Comparison of ENCODE assay signal across 8 cellular contexts in the genomic region with DNA sequence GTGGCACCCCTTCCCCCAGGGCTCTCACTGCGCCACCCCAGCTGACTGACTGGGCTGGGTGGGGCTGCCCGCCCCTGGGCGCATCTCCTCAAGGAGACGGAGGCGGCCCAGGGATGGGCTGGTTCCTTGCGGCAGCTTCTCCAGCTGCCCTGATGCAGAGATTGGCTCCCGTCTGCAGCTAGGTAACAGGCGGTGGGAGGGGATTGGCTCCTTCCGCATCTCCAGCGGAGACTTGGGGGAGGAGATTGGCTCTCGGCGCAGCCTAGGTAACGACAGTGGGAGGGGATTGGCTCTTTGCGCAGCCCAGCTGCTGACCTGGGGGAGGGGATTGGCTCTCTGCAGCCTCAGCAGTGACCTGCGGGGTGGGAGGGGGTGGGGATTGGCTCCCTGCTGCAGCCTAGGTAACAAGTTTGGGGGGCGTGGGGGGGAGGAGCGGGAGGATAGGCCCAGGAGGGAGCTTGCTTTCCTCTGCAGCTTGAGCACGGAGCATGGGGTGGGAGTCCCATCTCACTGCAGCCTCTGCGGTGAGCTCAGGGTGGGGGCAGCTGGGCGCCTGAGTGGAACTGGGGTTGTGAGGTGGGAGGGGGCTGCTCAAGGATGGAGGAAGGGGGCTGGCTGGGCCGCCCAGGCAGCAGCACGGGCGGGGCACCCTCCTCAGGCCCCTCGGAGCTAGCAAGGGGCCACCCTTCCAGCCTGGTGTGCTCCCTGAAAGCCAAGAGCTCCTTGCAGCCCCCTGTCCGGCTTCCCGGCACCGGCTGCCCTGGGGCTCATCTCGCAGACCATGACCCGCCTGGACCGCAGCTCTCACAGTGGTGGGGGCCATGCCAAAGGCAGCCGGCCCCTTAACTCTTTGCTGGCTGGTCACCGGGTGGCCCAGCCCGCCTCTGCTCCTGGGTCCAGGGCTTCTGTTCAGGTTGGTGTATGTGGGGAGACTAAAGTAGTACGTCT. TPM values are rescaled to one million over a fixed set of nuclear protein-coding genes. Genes with fewer than 3 reads are reported as not detected.
DNase-seq lines count a peak whose midpoint lies in the region; ATAC-seq and TF ChIP-seq lines count a peak whose summit lies in the region.

No MANE protein-coding gene starts in this region.

- peak; percentile 62 for DNase-seq in AG09319 (ENCODE audit: extremely low read depth, low read depth)
- peak; percentile 91 for DNase-seq in LNCaP clone FGC (ENCODE audit: low read depth)
- DNase-seq in activated CD8-positive, alpha-beta T cell treated with anti-CD3 and anti-CD28 coated beads, Interleukin-2, amount 10 ng/mL, durations not matched to agents 7 days and 5 days: no peak
- peak; percentile 89 for DNase-seq in glutamatergic neuron
- DNase-seq in omental fat pad (ENCODE audit: low spot score): no peak
- DNase-seq in activated CD8-positive, alpha-beta memory T cell treated with anti-CD3 and anti-CD28 coated beads for 24 hours: no peak
- no peak for DNase-seq in HEK293T (ENCODE audit: extremely low spot score)

- H3K27me3 Mint-ChIP-seq in activated CD8-positive, alpha-beta T cell treated with anti-CD3 and anti-CD28 coated beads, Interleukin-2, amount 10 ng/mL, durations not matched to agents 7 days and 5 days (ENCODE audit: low read depth): no peaks in the 10 kb centered on the region
- H3K27me3 Mint-ChIP-seq in glutamatergic neuron (ENCODE audit: unreplicated experiment): peaks cover 21% of the 10 kb centered on the region

- peaks cover 62% of the 10 kb centered on the region for H3K4me1 Mint-ChIP-seq in activated CD8-positive, alpha-beta T cell treated with anti-CD3 and anti-CD28 coated beads, Interleukin-2, amount 10 ng/mL, durations not matched to agents 7 days and 5 days (ENCODE audit: low read depth)
- H3K4me1 Mint-ChIP-seq in glutamatergic neuron (ENCODE audit: low read depth, unreplicated experiment): peaks cover 50% of the 10 kb centered on the region

- peaks cover 79% of the 10 kb centered on the region for H3K36me3 Mint-ChIP-seq in activated CD8-positive, alpha-beta T cell treated with anti-CD3 and anti-CD28 coated beads, Interleukin-2, amount 10 ng/mL, durations not matched to agents 7 days and 5 days (ENCODE audit: low read depth)
- peaks cover 11% of the 10 kb centered on the region for H3K36me3 Mint-ChIP-seq in glutamatergic neuron (ENCODE audit: unreplicated experiment)

- H3K4me3 Mint-ChIP-seq in activated CD8-positive, alpha-beta T cell treated with anti-CD3 and anti-CD28 coated beads, Interleukin-2, amount 10 ng/mL, durations not matched to agents 7 days and 5 days: no peak overlapping the region
- H3K4me3 Mint-ChIP-seq in glutamatergic neuron (ENCODE audit: unreplicated experiment): peak overlapping the region; percentile 99

- peak overlapping the region; percentile 74 for H3K27ac Mint-ChIP-seq in activated CD8-positive, alpha-beta T cell treated with anti-CD3 and anti-CD28 coated beads, Interleukin-2, amount 10 ng/mL, durations not matched to agents 7 days and 5 days
- H3K27ac Mint-ChIP-seq in glutamatergic neuron (ENCODE audit: unreplicated experiment): peak overlapping the region; percentile 94

- peak overlapping the region; percentile 16; the same call in 1 of the 2 replicates for H3K4me3 ChIP-seq in LNCaP clone FGC (ENCODE audit: low read depth, low read length)

- TF ChIP-seq CTCF in AG09319 (IDR thresholded peaks at IDR 0.05; ENCODE audit: low read depth, low read length) (no peak), LNCaP clone FGC (IDR thresholded peaks at IDR 0.05; ENCODE audit: control insufficient read depth, extremely low read depth, insufficient read depth) (no peak), glutamatergic neuron (IDR thresholded peaks at IDR 0.05; ENCODE audit: partially characterized antibody, unreplicated experiment) (no peak), omental fat pad (IDR thresholded peaks at IDR 0.05) (no peak)

- H3K9me3 Mint-ChIP-seq in activated CD8-positive, alpha-beta T cell treated with anti-CD3 and anti-CD28 coated beads, Interleukin-2, amount 10 ng/mL, durations not matched to agents 7 days and 5 days (ENCODE audit: insufficient read depth): no peaks in the 10 kb centered on the region
- H3K9me3 Mint-ChIP-seq in glutamatergic neuron (ENCODE audit: unreplicated experiment): peaks cover 12% of the 10 kb centered on the region

- POLR2A ChIA-PET in activated CD8-positive, alpha-beta T cell treated with anti-CD3 and anti-CD28 coated beads, Interleukin-2, amount 10 ng/mL, durations not matched to agents 7 days and 5 days (lab: Charles Lee): no interaction called here
- POLR2A ChIA-PET in HEK293T (lab: Yijun Ruan, JAX): interaction anchor here (0.8 to 2.4 kb wide), 2 partner anchors 9 to 16 kb away, joined by 3 to 7 read pairs; no protein-coding TSS in a partner anchor

- no peak for ATAC-seq in activated CD8-positive, alpha-beta T cell treated with anti-CD3 and anti-CD28 coated beads, Interleukin-2, amount 10 ng/mL, durations not matched to agents 7 days and 5 days
- ATAC-seq in omental fat pad (ENCODE audit: low FRiP score) (peak; percentile 78), GM21723 (IDR thresholded peaks at IDR 0.05; ENCODE audit: unreplicated experiment) (no peak)

- CTCF ChIA-PET in activated CD8-positive, alpha-beta T cell treated with anti-CD3 and anti-CD28 coated beads, Interleukin-2, amount 10 ng/mL, durations not matched to agents 7 days and 5 days (lab: Charles Lee): interaction anchor here (0.8 to 2.7 kb wide), 5 partner anchors 12 to 28 kb away, joined by 3 to 15 read pairs (median 3); no protein-coding TSS in a partner anchor
- CTCF ChIA-PET in HEK293T (lab: Yijun Ruan, JAX): interaction anchor here (0.7 to 1.5 kb wide), 3 partner anchors 14 to 28 kb away, joined by 4 read pairs; no protein-coding TSS in a partner anchor

TF ChIP-seq in HEK293T, 16 proteins besides CTCF, POLR2A, EP300 and RAD21:
- TF ChIP-seq ARNT (IDR thresholded peaks at IDR 0.05) (no peak), LEF1 (IDR thresholded peaks at IDR 0.05; ENCODE audit: borderline replicate concordance) (no peak)

RNA-seq across cellular contexts. Expression of a gene that starts 6.4 kb away (rescaled TPM):
- total RNA-seq in activated CD8-positive, alpha-beta T cell treated with anti-CD3 and anti-CD28 coated beads, Interleukin-2, amount 10 ng/mL, durations not matched to agents 7 days and 5 days: 10 to 100 TPM; 44.1 to 50.7 TPM
- total RNA-seq in glutamatergic neuron (ENCODE audit: unreplicated experiment) (190 TPM), omental fat pad (100 to 1,000 TPM; 144 to 255 (median 168) TPM)

RNA-seq across cellular contexts. Expression of a gene that starts 16.9 kb away (rescaled TPM):
- total RNA-seq in activated CD8-positive, alpha-beta T cell treated with anti-CD3 and anti-CD28 coated beads, Interleukin-2, amount 10 ng/mL, durations not matched to agents 7 days and 5 days: 1 to 10 TPM; 5.1 to 5.5 TPM
- not detected for total RNA-seq in glutamatergic neuron (ENCODE audit: unreplicated experiment)
- total RNA-seq in omental fat pad: 10 to 100 TPM; 43.8 to 61.8 (median 49.7) TPM

RNA-seq across cellular contexts. Expression of a gene that starts 46.8 kb away (rescaled TPM):
- 10 to 100 TPM; 68.2 to 70.3 TPM for total RNA-seq in activated CD8-positive, alpha-beta T cell treated with anti-CD3 and anti-CD28 coated beads, Interleukin-2, amount 10 ng/mL, durations not matched to agents 7 days and 5 days
- total RNA-seq in glutamatergic neuron (ENCODE audit: unreplicated experiment) (141 TPM), omental fat pad (10 to 100 TPM; 16.0 to 28.9 (median 24.1) TPM)

RNA-seq across cellular contexts. Expression of a gene that starts 53.1 kb away (rescaled TPM):
- total RNA-seq in activated CD8-positive, alpha-beta T cell treated with anti-CD3 and anti-CD28 coated beads, Interleukin-2, amount 10 ng/mL, durations not matched to agents 7 days and 5 days: 10 to 100 TPM; 33.3 to 34.2 TPM
- total RNA-seq in glutamatergic neuron (ENCODE audit: unreplicated experiment) (44.0 TPM), omental fat pad (10 to 100 TPM; 10.1 to 19.1 (median 18.4) TPM)

Comparison
In these comparisons a context has a peak if more than half of its experiments do, and no peak if none do; other contexts are left out.
1. DNase-seq: peak in AG09319 (single experiment), LNCaP clone FGC (single experiment) and glutamatergic neuron (single experiment); none in activated CD8-positive, alpha-beta T cell treated with anti-CD3 and anti-CD28 coated beads, Interleukin-2, amount 10 ng/mL, durations not matched to agents 7 days and 5 days (single experiment), omental fat pad (single experiment), activated CD8-positive, alpha-beta memory T cell treated with anti-CD3 and anti-CD28 coated beads for 24 hours (single experiment) and HEK293T (single experiment).
2. RNA of a gene that starts 16.9 kb away (total RNA-seq): 43.8 to 61.8 TPM in omental fat pad; 5.1 to 5.5 TPM in activated CD8-positive, alpha-beta T cell treated with anti-CD3 and anti-CD28 coated beads, Interleukin-2, amount 10 ng/mL, durations not matched to agents 7 days and 5 days and not detected in glutamatergic neuron (single experiment); every median in the first group is over 4 times any median in the second.